In genomic region chr14:90511252-90511651, GRCh38 we compare ENCODE assay signal across 1 cellular context.
TF ChIP-seq lines count a peak whose summit lies in the region.

No MANE protein-coding gene starts in this region.

TF ChIP-seq in WTC11, 78 proteins besides CTCF, POLR2A, EP300 and RAD21 (continued from another document):
- TF ChIP-seq ARID4B (CRISPR knock-in tag; IDR thresholded peaks at IDR 0.05; ENCODE audit: borderline replicate concordance) (no peak), NFATC4 (CRISPR knock-in tag; IDR thresholded peaks at IDR 0.05) (no peak), E2F4 (CRISPR knock-in tag; IDR thresholded peaks at IDR 0.05; ENCODE audit: borderline replicate concordance, low read depth) (no peak), PREB (CRISPR knock-in tag; IDR thresholded peaks at IDR 0.05; ENCODE audit: borderline replicate concordance) (no peak), MLX (CRISPR knock-in tag; IDR thresholded peaks at IDR 0.05) (no peak), GTF2I (CRISPR knock-in tag; conservative IDR thresholded peaks at IDR 0.05) (no peak), TEAD1 (CRISPR knock-in tag; IDR thresholded peaks at IDR 0.05) (no peak), PRDM15 (CRISPR knock-in tag; IDR thresholded peaks at IDR 0.05) (no peak), SOX15 (CRISPR knock-in tag; IDR thresholded peaks at IDR 0.05) (no peak), SMAD4 (CRISPR knock-in tag; IDR thresholded peaks at IDR 0.05) (no peak)
